Comparison of ENCODE assay signal across 13 cellular contexts in genomic region chr16:57069635-57070350, GRCh38. TPM values are rescaled to one million over a fixed set of nuclear protein-coding genes. Genes with fewer than 3 reads are reported as not detected.
A peak's percentile ranks its signal among the peaks of the same experiment; 100 is the strongest.
DNase-seq lines count a peak whose midpoint lies in the region; ATAC-seq and TF ChIP-seq lines count a peak whose summit lies in the region.
"Had no signal": no experiment of that assay in that cellular context is flagged by ENCODE, and none has a peak within 500 bp of the region (broad histone marks: within the 10 kb centered on the region; RNA-seq: fewer than 3 reads in every experiment).

No MANE protein-coding gene starts in this region.

- WGBS in testis, 2 donors, result 80 to 84% methylated on average over 6 to 8 of the region's 8 CpGs

- H3K36me3 Mint-ChIP-seq in activated naive CD4-positive, alpha-beta T cell treated with anti-CD3 and anti-CD28 coated beads, Interleukin-2, amount 10 ng/mL, durations not matched to agents 7 days and 5 days, result peaks cover 83% of the 10 kb centered on the region
- peaks cover 35% of the 10 kb centered on the region for H3K36me3 Mint-ChIP-seq in activated CD4-positive, alpha-beta memory T cell treated with anti-CD3 and anti-CD28 coated beads for 36 hours
- no peaks in the 10 kb centered on the region for H3K36me3 Mint-ChIP-seq in Caco-2 (ENCODE audit: insufficient read depth, unreplicated experiment)

- POLR2A ChIA-PET in activated CD4-positive, alpha-beta memory T cell treated with anti-CD3 and anti-CD28 coated beads for 36 hours (lab: Charles Lee), result interaction anchor here (0.5 kb wide), 1 partner anchor 116 kb away, joined by 3 read pairs; the partner anchor contains the start of genes PSME3IP1 and RSPRY1
- POLR2A ChIA-PET in Caco-2 (lab: Charles Lee), result no interaction called here

- peaks cover 15% of the 10 kb centered on the region for H3K4me1 Mint-ChIP-seq in activated naive CD4-positive, alpha-beta T cell treated with anti-CD3 and anti-CD28 coated beads, Interleukin-2, amount 10 ng/mL, durations not matched to agents 7 days and 5 days
- H3K4me1 Mint-ChIP-seq in activated CD4-positive, alpha-beta memory T cell treated with anti-CD3 and anti-CD28 coated beads for 36 hours (ENCODE audit: low read depth), result peaks cover 11% of the 10 kb centered on the region
- no peaks in the 10 kb centered on the region for H3K4me1 Mint-ChIP-seq in Caco-2 (ENCODE audit: low read depth, unreplicated experiment)

- CTCF ChIA-PET in activated naive CD4-positive, alpha-beta T cell treated with anti-CD3 and anti-CD28 coated beads, Interleukin-2, amount 10 ng/mL, durations not matched to agents 7 days and 5 days (lab: Charles Lee), result interaction anchor here (0.6 to 0.8 kb wide), 2 partner anchors 14 to 101 kb away, joined by 3 to 4 read pairs; no protein-coding TSS in a partner anchor
- CTCF ChIA-PET in activated CD4-positive, alpha-beta memory T cell treated with anti-CD3 and anti-CD28 coated beads for 36 hours (lab: Charles Lee), result interaction anchor here (0.7 to 1.5 kb wide), 3 partner anchors 14 to 105 kb away, joined by 4 to 7 read pairs (median 6); no protein-coding TSS in a partner anchor
- CTCF ChIA-PET in Caco-2 (lab: Charles Lee), result no interaction called here

- H3K36me3 ChIP-seq in left lung (peaks cover 0 to 81% of the 10 kb centered on the region in 2 donors), Caco-2 (ENCODE audit: control insufficient read depth, insufficient read depth, low read length) (no peaks in the 10 kb centered on the region), testis (ENCODE audit: low read depth, missing control alignments) (no peaks in the 10 kb centered on the region)
- H3K36me3 ChIP-seq: cardiac muscle cell had no signal

- H3K4me3 ChIP-seq in left lung (no peak overlapping the region), Caco-2 (ENCODE audit: low read depth, low read length) (no peak overlapping the region), testis (no peak overlapping the region)
- H3K4me3 ChIP-seq: cardiac muscle cell, left ventricle myocardium inferior, tibial artery had no signal

- TF ChIP-seq POLR2A in testis (IDR thresholded peaks at IDR 0.05), result no peak

- intact Hi-C loops in activated CD4-positive, alpha-beta memory T cell treated with anti-CD3 and anti-CD28 coated beads for 36 hours (cut with micrococcal nuclease), result no loop called here
- intact Hi-C loops in left lung (cut with DNase I) (no loop called here), Caco-2 (cut with micrococcal nuclease; ENCODE audit: unreplicated experiment) (no loop called here), testis (cut with DNase I; ENCODE audit: low total_unique reads) (no loop called here)

- H3K27me3 ChIP-seq in left lung (no peaks in the 10 kb centered on the region), Caco-2 (replicated peaks; ENCODE audit: control insufficient read depth, insufficient read depth, low read length) (no peaks in the 10 kb centered on the region), testis (no peaks in the 10 kb centered on the region)
- H3K27me3 ChIP-seq: cardiac muscle cell, tibial artery had no signal

- no TSS peak for BruUV-seq in Caco-2 (replicated peaks; lab: Mats Ljungman, UMichigan)

- H3K9me3 ChIP-seq in left lung (no peaks in the 10 kb centered on the region), Caco-2 (no peaks in the 10 kb centered on the region), testis (no peaks in the 10 kb centered on the region)
- H3K9me3 ChIP-seq: left ventricle myocardium inferior, tibial artery had no signal

- peaks cover 3% of the 10 kb centered on the region for H3K27me3 Mint-ChIP-seq in activated naive CD4-positive, alpha-beta T cell treated with anti-CD3 and anti-CD28 coated beads, Interleukin-2, amount 10 ng/mL, durations not matched to agents 7 days and 5 days
- H3K27me3 Mint-ChIP-seq in activated CD4-positive, alpha-beta memory T cell treated with anti-CD3 and anti-CD28 coated beads for 36 hours, result no peaks in the 10 kb centered on the region
- H3K27me3 Mint-ChIP-seq in Caco-2 (ENCODE audit: insufficient read depth, unreplicated experiment), result peaks cover 6% of the 10 kb centered on the region
- H3K27me3 Mint-ChIP-seq: naive B cell had no signal

- H3K4me1 ChIP-seq in left lung (peaks cover 0 to 16% of the 10 kb centered on the region in 2 donors), Caco-2 (no peaks in the 10 kb centered on the region), testis (no peaks in the 10 kb centered on the region)
- H3K4me1 ChIP-seq: tibial artery had no signal

- H3K27ac ChIP-seq in left lung (peak overlapping the region in 1 of 2 donors; percentile 35), testis (no peak overlapping the region)
- H3K27ac ChIP-seq: cardiac muscle cell, left ventricle myocardium inferior, tibial artery had no signal

- TF ChIP-seq CTCF in left lung (IDR thresholded peaks at IDR 0.05) (no peak), Caco-2 (IDR thresholded peaks at IDR 0.05; ENCODE audit: insufficient read depth in 1 of 2, low read depth in 1 of 2, low read length in 1 of 2, severe bottlenecking in 1 of 2, unreplicated experiment in 1 of 2) (no peak), testis (IDR thresholded peaks at IDR 0.05) (no peak)

- H3K27ac Mint-ChIP-seq in activated naive CD4-positive, alpha-beta T cell treated with anti-CD3 and anti-CD28 coated beads, Interleukin-2, amount 10 ng/mL, durations not matched to agents 7 days and 5 days, result peak overlapping the region; percentile 75
- peak overlapping the region; percentile 68 for H3K27ac Mint-ChIP-seq in activated CD4-positive, alpha-beta memory T cell treated with anti-CD3 and anti-CD28 coated beads for 36 hours
- H3K27ac Mint-ChIP-seq in Caco-2 (ENCODE audit: unreplicated experiment), result no peak overlapping the region

- H3K4me3 Mint-ChIP-seq in activated naive CD4-positive, alpha-beta T cell treated with anti-CD3 and anti-CD28 coated beads, Interleukin-2, amount 10 ng/mL, durations not matched to agents 7 days and 5 days, result no peak overlapping the region
- no peak overlapping the region for H3K4me3 Mint-ChIP-seq in activated CD4-positive, alpha-beta memory T cell treated with anti-CD3 and anti-CD28 coated beads for 36 hours
- no peak overlapping the region for H3K4me3 Mint-ChIP-seq in Caco-2 (ENCODE audit: unreplicated experiment)
- H3K4me3 Mint-ChIP-seq: naive B cell had no signal

- ATAC-seq in left lung, result peak; percentile 33
- ATAC-seq in left lobe of liver, result no peak

- no peaks in the 10 kb centered on the region for H3K9me3 Mint-ChIP-seq in activated naive CD4-positive, alpha-beta T cell treated with anti-CD3 and anti-CD28 coated beads, Interleukin-2, amount 10 ng/mL, durations not matched to agents 7 days and 5 days
- H3K9me3 Mint-ChIP-seq in activated CD4-positive, alpha-beta memory T cell treated with anti-CD3 and anti-CD28 coated beads for 36 hours, result no peaks in the 10 kb centered on the region
- H3K9me3 Mint-ChIP-seq in Caco-2 (ENCODE audit: unreplicated experiment), result no peaks in the 10 kb centered on the region
- H3K9me3 Mint-ChIP-seq: naive B cell had no signal

- DNase-seq in activated naive CD4-positive, alpha-beta T cell treated with anti-CD3 and anti-CD28 coated beads, Interleukin-2, amount 10 ng/mL, durations not matched to agents 7 days and 5 days, result no peak
- no peak for DNase-seq in activated naive CD4-positive, alpha-beta T cell treated with Interleukin-2 at 50 U/mL for 16 hours
- DNase-seq in activated CD4-positive, alpha-beta memory T cell treated with anti-CD3 and anti-CD28 coated beads for 36 hours, result no peak
- DNase-seq in left lung (no peak), left lobe of liver (ENCODE audit: low spot score) (no peak), Caco-2 (no peak), NCI-H187 treated with DMSO at 0.1 percent for 48 hours (lab: John Stamatoyannopoulos, UW) (no peak), testis (no peak)
- DNase-seq: activated CD4-positive, alpha-beta T cell treated with anti-CD3 and anti-CD28 coated beads, Interleukin-2, amount 50 U/mL, for 4 hours; left ventricle myocardium inferior; naive B cell; tibial artery had no signal

RNA-seq across cellular contexts. Expression of gene CPNE2, which starts 22.6 kb away (rescaled TPM):
- 1 to 10 TPM; 7.3 to 8.1 TPM for total RNA-seq in activated CD4-positive, alpha-beta memory T cell treated with anti-CD3 and anti-CD28 coated beads for 36 hours
- total RNA-seq in left lung, result 10 to 100 TPM; 49.4 to 49.9 TPM
- 7.3 TPM for total RNA-seq in left lobe of liver
- 37.7 and 46.3 TPM in 2 replicates for total RNA-seq in Caco-2 (2022)
- total RNA-seq in testis, result 10 to 100 TPM; 18.3 to 25.2 TPM
- 51.8 TPM for polyA plus RNA-seq in testis (ENCODE audit: insufficient read depth, low read depth, low replicate concordance)
